27 cellular contexts compared by ENCODE assay signal in genomic region chr11:119026970-119027369, GRCh38. TPM values are rescaled to one million over a fixed set of nuclear protein-coding genes. Genes with fewer than 3 reads are reported as not detected.
DNase-seq lines count a peak whose midpoint lies in the region; ATAC-seq, FAIRE-seq and TF ChIP-seq lines count a peak whose summit lies in the region.
"Had no signal": no experiment of that assay in that cellular context is flagged by ENCODE, and none has a peak within 500 bp of the region (broad histone marks: within the 10 kb centered on the region; RNA-seq: fewer than 3 reads in every experiment).

No MANE protein-coding gene starts in this region.

- H3K36me3 ChIP-seq in bronchial epithelial cell (ENCODE audit: control insufficient read depth, insufficient read depth, low read length) (peaks cover 9% of the 10 kb centered on the region), HepG2 (replicated peaks in 1 of 2; ENCODE audit: control insufficient read depth in 1 of 2, insufficient read depth in 2 of 2, low read length in 2 of 2) (peaks cover 4% of the 10 kb centered on the region in 2 experiments; a peak in 3 of 5 replicates), tibial artery (peaks cover 10 to 59% (median 27%) of the 10 kb centered on the region in 3 donors)

- peak in 1 of 2 experiments; percentile 52; a peak in 2 of 4 replicates for TF ChIP-seq POLR2A in HepG2 (IDR thresholded peaks at IDR 0.05; ENCODE audit: insufficient read depth in 1 of 2, low read depth in 2 of 2, low read length in 2 of 2)

- peak overlapping the region; percentile 53 for H3K27ac Mint-ChIP-seq in activated naive CD4-positive, alpha-beta T cell treated with anti-CD3 and anti-CD28 coated beads, Interleukin-2, amount 50 U/mL, for 24 hours
- H3K27ac Mint-ChIP-seq: activated naive CD4-positive, alpha-beta T cell treated with anti-CD3 and anti-CD28 coated beads, Interleukin-2, amount 50 U/mL, for 72 hours had no signal

- H3K4me3 ChIP-seq in bronchial epithelial cell (ENCODE audit: low read depth, low read length): no peak overlapping the region
- peak overlapping the region; percentile 31 to 82 (median 79); a peak in 5 of 6 replicates for H3K4me3 ChIP-seq in HepG2 (replicated peaks in 1 of 3; ENCODE audit: insufficient read depth in 1 of 3, low read depth in 2 of 3, low read length in 3 of 3)
- H3K4me3 ChIP-seq in tibial artery: no peak overlapping the region
- H3K4me3 ChIP-seq: ascending aorta, GM12878, HAP-1, heart right ventricle, left lung, SK-N-MC, tibial nerve had no signal

- peak overlapping the region; percentile 77 for H3K9ac ChIP-seq in HepG2 (ENCODE audit: insufficient read depth, low read depth, low read length)

- no peaks in the 10 kb centered on the region for H3K9me3 ChIP-seq in HepG2 (ENCODE audit: low read length)
- no peaks in the 10 kb centered on the region for H3K9me3 ChIP-seq in tibial artery
- H3K9me3 ChIP-seq: ascending aorta, HAP-1, heart right ventricle, left lung, tibial nerve had no signal

- H3K4me1 ChIP-seq in HepG2 (ENCODE audit: insufficient read depth, low read length) (peaks cover 82% of the 10 kb centered on the region), tibial artery (peaks cover 0 to 29% (median 12%) of the 10 kb centered on the region in 4 donors)

- in situ Hi-C loops in HepG2 (cut with HindIII; ENCODE audit: extremely low pct_ligation_motif_present, low pct_unique_long_range_greater_than_20kb): no loop called here

- intact Hi-C loops in HepG2 (cut with micrococcal nuclease; ENCODE audit: unreplicated experiment) (no loop called here), tibial artery (cut with DNase I; ENCODE audit: low total_unique reads) (no loop called here)

- H3K9me3 Mint-ChIP-seq in activated naive CD4-positive, alpha-beta T cell treated with anti-CD3 and anti-CD28 coated beads, Interleukin-2, amount 50 U/mL, for 24 hours: no peaks in the 10 kb centered on the region
- H3K9me3 Mint-ChIP-seq: activated naive CD4-positive, alpha-beta T cell treated with anti-CD3 and anti-CD28 coated beads, Interleukin-2, amount 50 U/mL, for 72 hours; activated T-helper 1 cell treated with anti-CD3 and anti-CD28 coated beads, Interleukin-12 subunit alpha, Interleukin-12 subunit beta, Interleukin-2, Interleukin-4 antibody, amounts not matched to agents 30 ng/mL and 10 ng/mL and 1 ng/mL, durations not matched to agents 14 hours and 24 hours and 36 hours; naive thymus-derived CD4-positive, alpha-beta T cell; stimulated activated naive CD8-positive, alpha-beta T cell treated with anti-CD3 and anti-CD28 coated beads, Interleukin-15, amount 100 ng/mL, for 72 hours had no signal

- 8% methylated on average over 2 of the region's 2 CpGs for WGBS in HepG2 (ENCODE audit: low lambda C conversion rate)

- CTCF ChIA-PET in HepG2 (lab: Yijun Ruan, JAX; ENCODE audit: low intra/inter-chr PET ratio, low total read pairs): no interaction called here

- BruUV-seq in HepG2 (replicated peaks; lab: Mats Ljungman, UMichigan): no TSS peak

- peaks cover 53% of the 10 kb centered on the region for H3K4me1 Mint-ChIP-seq in activated naive CD4-positive, alpha-beta T cell treated with anti-CD3 and anti-CD28 coated beads, Interleukin-2, amount 50 U/mL, for 24 hours

- H3K36me3 Mint-ChIP-seq in activated naive CD4-positive, alpha-beta T cell treated with anti-CD3 and anti-CD28 coated beads, Interleukin-2, amount 50 U/mL, for 24 hours: peaks cover 4% of the 10 kb centered on the region

- H3K27me3 Mint-ChIP-seq in activated naive CD4-positive, alpha-beta T cell treated with anti-CD3 and anti-CD28 coated beads, Interleukin-2, amount 50 U/mL, for 24 hours: no peaks in the 10 kb centered on the region
- H3K27me3 Mint-ChIP-seq: naive thymus-derived CD4-positive, alpha-beta T cell; stimulated activated naive CD8-positive, alpha-beta T cell treated with anti-CD3 and anti-CD28 coated beads, Interleukin-15, amount 100 ng/mL, for 72 hours had no signal

- FAIRE-seq in bronchial epithelial cell (lab: Jason Lieb, UNC) (peak; percentile 18), HepG2 (lab: Jason Lieb, UNC) (peak; percentile 95)
- FAIRE-seq: A204.1, GM12878 had no signal

- POLR2A ChIA-PET in HepG2 (lab: Yijun Ruan, JAX): interaction anchor here (1.2 to 4.8 kb wide), 5 partner anchors 8 to 116 kb away, joined by 3 to 45 read pairs (median 8); partner anchors contain the start of genes CENATAC, HMBS, HYOU1 and RPS25

- no peak overlapping the region for H3K4me3 Mint-ChIP-seq in activated naive CD4-positive, alpha-beta T cell treated with anti-CD3 and anti-CD28 coated beads, Interleukin-2, amount 50 U/mL, for 24 hours
- H3K4me3 Mint-ChIP-seq: activated T-helper 1 cell treated with anti-CD3 and anti-CD28 coated beads, Interleukin-12 subunit alpha, Interleukin-12 subunit beta, Interleukin-2, Interleukin-4 antibody, amounts not matched to agents 30 ng/mL and 10 ng/mL and 1 ng/mL, durations not matched to agents 14 hours and 24 hours and 36 hours; stimulated activated naive CD8-positive, alpha-beta T cell treated with anti-CD3 and anti-CD28 coated beads, Interleukin-15, amount 100 ng/mL, for 72 hours had no signal

- peaks cover 53% of the 10 kb centered on the region for H3K79me2 ChIP-seq in HepG2 (ENCODE audit: insufficient read depth, low read length)

- peak overlapping the region; percentile 99 for H3K4me2 ChIP-seq in HepG2 (ENCODE audit: low read depth, low read length)

- peaks cover 5% of the 10 kb centered on the region; the same call in 1 of the 2 replicates for H4K20me1 ChIP-seq in HepG2 (ENCODE audit: insufficient read depth, low read length)

- DNase-seq in activated naive CD4-positive, alpha-beta T cell treated with anti-CD3 and anti-CD28 coated beads, Interleukin-2, amount 50 U/mL, for 16 hours: no peak
- DNase-seq in bronchial epithelial cell (ENCODE audit: low read depth): no peak
- peak; percentile 59 for DNase-seq in HepG2 (ENCODE audit: low spot score)
- no peak for DNase-seq in tibial artery
- no peak for DNase-seq in HCEC 1CT
- DNase-seq: activated CD4-positive, alpha-beta T cell treated with anti-CD3 and anti-CD28 coated beads for 4 hours; cerebellar nuclear complex; erythroblast; heart right ventricle; left lung; naive thymus-derived CD4-positive, alpha-beta T cell; NCI-H1092 treated with DMSO at 0.1 percent for 48 hours; NCI-H187 treated with DMSO at 0.1 percent for 48 hours; stimulated activated CD4-positive, alpha-beta T cell treated with anti-CD3 and anti-CD28 coated beads, Interleukin-4, amount 100 ng/mL, for 4 hours; stimulated activated naive CD8-positive, alpha-beta T cell treated with anti-CD3 and anti-CD28 coated beads, Interleukin-15, amount 100 ng/mL, for 72 hours; T-helper 2 cell had no signal

- TF ChIP-seq CTCF in bronchial epithelial cell (IDR thresholded peaks at IDR 0.05; ENCODE audit: insufficient read depth, low read length, severe bottlenecking): no peak
- TF ChIP-seq CTCF in HepG2 (CRISPR knock-in tag; IDR thresholded peaks at IDR 0.05): no peak
- no peak for TF ChIP-seq CTCF in tibial artery (IDR thresholded peaks at IDR 0.05)

- no peak overlapping the region for H2AFZ ChIP-seq in HepG2 (ENCODE audit: low read length)

- no peak for TF ChIP-seq RAD21 in HepG2 (CRISPR knock-in tag; IDR thresholded peaks at IDR 0.05)

- H3K27ac ChIP-seq in HepG2 (ENCODE audit: extremely low read length, insufficient read depth, low read length): peak overlapping the region; percentile 77
- H3K27ac ChIP-seq in tibial artery: no peak overlapping the region
- H3K27ac ChIP-seq: heart right ventricle, left lung, SK-N-MC had no signal

- peak; percentile 45 for ATAC-seq in HepG2
- ATAC-seq in HG02840 (IDR thresholded peaks at IDR 0.05; ENCODE audit: low FRiP score, unreplicated experiment): no peak
- no peak for ATAC-seq in GM21526 (IDR thresholded peaks at IDR 0.05; ENCODE audit: low FRiP score, unreplicated experiment)
- ATAC-seq: activated naive CD4-positive, alpha-beta T cell treated with anti-CD3 and anti-CD28 coated beads, Interleukin-2, amount 50 U/mL, for 72 hours; GM12878; heart right ventricle; left lung; naive thymus-derived CD4-positive, alpha-beta T cell; stimulated activated naive CD8-positive, alpha-beta T cell treated with anti-CD3 and anti-CD28 coated beads, Interleukin-15, amount 100 ng/mL, for 72 hours had no signal

- H3K27me3 ChIP-seq in bronchial epithelial cell (ENCODE audit: control insufficient read depth, insufficient read depth, low read length) (no peaks in the 10 kb centered on the region), HepG2 (ENCODE audit: control insufficient read depth in 1 of 2, insufficient read depth in 2 of 2, low read length in 2 of 2) (no peaks in the 10 kb centered on the region; a peak in 1 of 5 replicates), tibial artery (no peaks in the 10 kb centered on the region)
- H3K27me3 ChIP-seq: ascending aorta, heart right ventricle, left lung, tibial nerve had no signal

- TF ChIP-seq EP300 in HepG2 (IDR thresholded peaks at IDR 0.05; ENCODE audit: low read depth in 2 of 2, low read length in 2 of 2) (peak in 1 of 2 experiments; percentile 31; a peak in 1 of 4 replicates), HepG2 (CRISPR knock-in tag; IDR thresholded peaks at IDR 0.05; ENCODE audit: borderline replicate concordance) (peak; percentile 19; the same call in 1 of the 2 replicates)

RNA-seq across cellular contexts. Expression of gene SLC37A4, which starts 3.7 kb away (rescaled TPM):
- total RNA-seq in bronchial epithelial cell: 9.9 and 11.6 TPM in 2 replicates
- total RNA-seq in HepG2 (2016; rRNA removed; fragmentation: Illumina TruSeq; extraction: Trizol): 25.6 and 43.0 TPM in 2 replicates
- 12.3 and 13.2 TPM in 2 replicates for total RNA-seq in HepG2 (2016; cell fraction: cytosol; rRNA removed; fragmentation: Illumina TruSeq; extraction: Trizol; ENCODE audit: low read depth)
- 30.8 and 42.1 TPM in 2 replicates for total RNA-seq in HepG2 (2016; cell fraction: insoluble cytoplasmic fraction; rRNA removed; fragmentation: Illumina TruSeq; extraction: Trizol)
- 25.9 and 31.5 TPM in 2 replicates for total RNA-seq in HepG2 (2016; cell fraction: membrane; rRNA removed; fragmentation: Illumina TruSeq; extraction: Trizol)
- 34.0 and 45.3 TPM in 2 replicates for total RNA-seq in HepG2 (2016; cell fraction: nucleus; rRNA removed; fragmentation: Illumina TruSeq; extraction: Trizol)
- 56.1 and 59.7 TPM in 2 replicates for polyA plus RNA-seq in HepG2 (2011; rRNA removed)
- polyA plus RNA-seq in HepG2 (2011; cell fraction: cytosol; rRNA removed): 60.5 and 69.7 TPM in 2 replicates
- 154 and 157 TPM in 2 replicates for polyA plus RNA-seq in HepG2 (2011; cell fraction: nucleus; rRNA removed)
- 34.0 and 42.6 TPM in 2 replicates for polyA plus RNA-seq in HepG2 (2012)
- 13.6 and 16.7 TPM in 2 replicates for polyA plus RNA-seq in HepG2 (2016; cell fraction: cytosol; fragmentation: Illumina TruSeq; extraction: Trizol; ENCODE audit: low read depth)
- 28.9 and 31.0 TPM in 2 replicates for polyA plus RNA-seq in HepG2 (2016; cell fraction: insoluble cytoplasmic fraction; fragmentation: Illumina TruSeq; extraction: Trizol; ENCODE audit: low read depth)
- 25.0 and 29.4 TPM in 2 replicates for polyA plus RNA-seq in HepG2 (2016; cell fraction: membrane; fragmentation: Illumina TruSeq; extraction: Trizol; ENCODE audit: low read depth)
- polyA plus RNA-seq in HepG2 (2016; cell fraction: nucleus; fragmentation: Illumina TruSeq; extraction: Trizol; ENCODE audit: insufficient read depth, low read depth): 73.9 and 77.2 TPM in 2 replicates
- polyA minus RNA-seq in HepG2 (2011; rRNA and poly(A)+ RNA removed; ENCODE audit: low replicate concordance): 44.4 and 130 TPM in 2 replicates
- 25.6 and 27.3 TPM in 2 replicates for polyA minus RNA-seq in HepG2 (2011; cell fraction: cytosol; rRNA and poly(A)+ RNA removed)
- 34.5 and 38.3 TPM in 2 replicates for polyA minus RNA-seq in HepG2 (2011; cell fraction: nucleus; rRNA and poly(A)+ RNA removed)

RNA-seq across cellular contexts. Expression of gene TRAPPC4, which starts 8.4 kb away (rescaled TPM):
- total RNA-seq in bronchial epithelial cell (115 and 123 TPM in 2 replicates), HepG2 (2016; rRNA removed; fragmentation: Illumina TruSeq; extraction: Trizol) (97.4 and 124 TPM in 2 replicates)
- total RNA-seq in HepG2 (2016; cell fraction: cytosol; rRNA removed; fragmentation: Illumina TruSeq; extraction: Trizol; ENCODE audit: low read depth): 27.9 and 36.4 TPM in 2 replicates
- 97.4 and 132 TPM in 2 replicates for total RNA-seq in HepG2 (2016; cell fraction: insoluble cytoplasmic fraction; rRNA removed; fragmentation: Illumina TruSeq; extraction: Trizol)
- total RNA-seq in HepG2 (2016; cell fraction: membrane; rRNA removed; fragmentation: Illumina TruSeq; extraction: Trizol): 40.9 and 41.3 TPM in 2 replicates
- 40.3 and 49.2 TPM in 2 replicates for total RNA-seq in HepG2 (2016; cell fraction: nucleus; rRNA removed; fragmentation: Illumina TruSeq; extraction: Trizol)
- 126 and 140 TPM in 2 replicates for polyA plus RNA-seq in HepG2 (2011; rRNA removed)
- polyA plus RNA-seq in HepG2 (2011; cell fraction: cytosol; rRNA removed): 244 TPM in 2 replicates
- polyA plus RNA-seq in HepG2 (2011; cell fraction: nucleus; rRNA removed): 66.5 and 86.6 TPM in 2 replicates
- polyA plus RNA-seq in HepG2 (2012): 79.9 and 87.7 TPM in 2 replicates
- polyA plus RNA-seq in HepG2 (2016; cell fraction: cytosol; fragmentation: Illumina TruSeq; extraction: Trizol; ENCODE audit: low read depth): 27.4 and 30.8 TPM in 2 replicates
- 119 and 128 TPM in 2 replicates for polyA plus RNA-seq in HepG2 (2016; cell fraction: insoluble cytoplasmic fraction; fragmentation: Illumina TruSeq; extraction: Trizol; ENCODE audit: low read depth)
- 27.5 and 28.4 TPM in 2 replicates for polyA plus RNA-seq in HepG2 (2016; cell fraction: membrane; fragmentation: Illumina TruSeq; extraction: Trizol; ENCODE audit: low read depth)
- 50.7 and 55.6 TPM in 2 replicates for polyA plus RNA-seq in HepG2 (2016; cell fraction: nucleus; fragmentation: Illumina TruSeq; extraction: Trizol; ENCODE audit: insufficient read depth, low read depth)
- 109 and 163 TPM in 2 replicates for polyA minus RNA-seq in HepG2 (2011; rRNA and poly(A)+ RNA removed; ENCODE audit: low replicate concordance)
- 24.4 and 30.3 TPM in 2 replicates for polyA minus RNA-seq in HepG2 (2011; cell fraction: cytosol; rRNA and poly(A)+ RNA removed)
- polyA minus RNA-seq in HepG2 (2011; cell fraction: nucleus; rRNA and poly(A)+ RNA removed): 36.2 and 46.1 TPM in 2 replicates

RNA-seq across cellular contexts. Expression of gene RPS25, which starts 8.8 kb away (rescaled TPM):
- total RNA-seq in bronchial epithelial cell (529 and 1,126 TPM in 2 replicates), HepG2 (2016; rRNA removed; fragmentation: Illumina TruSeq; extraction: Trizol) (1,415 and 1,643 TPM in 2 replicates)
- total RNA-seq in HepG2 (2016; cell fraction: cytosol; rRNA removed; fragmentation: Illumina TruSeq; extraction: Trizol; ENCODE audit: low read depth): 2,275 and 2,513 TPM in 2 replicates
- total RNA-seq in HepG2 (2016; cell fraction: insoluble cytoplasmic fraction; rRNA removed; fragmentation: Illumina TruSeq; extraction: Trizol): 1,435 and 1,680 TPM in 2 replicates
- total RNA-seq in HepG2 (2016; cell fraction: membrane; rRNA removed; fragmentation: Illumina TruSeq; extraction: Trizol): 3,410 and 3,458 TPM in 2 replicates
- total RNA-seq in HepG2 (2016; cell fraction: nucleus; rRNA removed; fragmentation: Illumina TruSeq; extraction: Trizol): 502 and 555 TPM in 2 replicates
- 647 and 839 TPM in 2 replicates for polyA plus RNA-seq in HepG2 (2011; rRNA removed)
- polyA plus RNA-seq in HepG2 (2011; cell fraction: cytosol; rRNA removed): 1,228 and 1,764 TPM in 2 replicates
- 458 and 672 TPM in 2 replicates for polyA plus RNA-seq in HepG2 (2011; cell fraction: nucleus; rRNA removed)
- 1,615 and 1,935 TPM in 2 replicates for polyA plus RNA-seq in HepG2 (2012)
- polyA plus RNA-seq in HepG2 (2016; cell fraction: cytosol; fragmentation: Illumina TruSeq; extraction: Trizol; ENCODE audit: low read depth): 2,641 and 2,732 TPM in 2 replicates
- 1,500 and 1,585 TPM in 2 replicates for polyA plus RNA-seq in HepG2 (2016; cell fraction: insoluble cytoplasmic fraction; fragmentation: Illumina TruSeq; extraction: Trizol; ENCODE audit: low read depth)
- polyA plus RNA-seq in HepG2 (2016; cell fraction: membrane; fragmentation: Illumina TruSeq; extraction: Trizol; ENCODE audit: low read depth): 3,047 and 3,101 TPM in 2 replicates
- 848 and 904 TPM in 2 replicates for polyA plus RNA-seq in HepG2 (2016; cell fraction: nucleus; fragmentation: Illumina TruSeq; extraction: Trizol; ENCODE audit: insufficient read depth, low read depth)
- polyA minus RNA-seq in HepG2 (2011; rRNA and poly(A)+ RNA removed; ENCODE audit: low replicate concordance): 34.5 and 58.3 TPM in 2 replicates
- 501 and 613 TPM in 2 replicates for polyA minus RNA-seq in HepG2 (2011; cell fraction: cytosol; rRNA and poly(A)+ RNA removed)
- 93.2 and 132 TPM in 2 replicates for polyA minus RNA-seq in HepG2 (2011; cell fraction: nucleus; rRNA and poly(A)+ RNA removed)

RNA-seq across cellular contexts. Expression of gene CENATAC, which starts 29.0 kb away (rescaled TPM):
- 21.3 and 22.5 TPM in 2 replicates for total RNA-seq in bronchial epithelial cell
- 9.2 and 25.0 TPM in 2 replicates for total RNA-seq in HepG2 (2016; rRNA removed; fragmentation: Illumina TruSeq; extraction: Trizol)
- total RNA-seq in HepG2 (2016; cell fraction: cytosol; rRNA removed; fragmentation: Illumina TruSeq; extraction: Trizol; ENCODE audit: low read depth): 2.9 and 5.0 TPM in 2 replicates
- 10.8 and 23.9 TPM in 2 replicates for total RNA-seq in HepG2 (2016; cell fraction: insoluble cytoplasmic fraction; rRNA removed; fragmentation: Illumina TruSeq; extraction: Trizol)
- 5.4 and 7.4 TPM in 2 replicates for total RNA-seq in HepG2 (2016; cell fraction: membrane; rRNA removed; fragmentation: Illumina TruSeq; extraction: Trizol)
- total RNA-seq in HepG2 (2016; cell fraction: nucleus; rRNA removed; fragmentation: Illumina TruSeq; extraction: Trizol): 39.0 and 46.3 TPM in 2 replicates
- polyA plus RNA-seq in HepG2 (2011; rRNA removed): 19.8 and 21.7 TPM in 2 replicates
- polyA plus RNA-seq in HepG2 (2011; cell fraction: cytosol; rRNA removed): 3.7 and 4.9 TPM in 2 replicates
- polyA plus RNA-seq in HepG2 (2011; cell fraction: nucleus; rRNA removed): 56.4 and 56.7 TPM in 2 replicates
- 9.2 and 11.5 TPM in 2 replicates for polyA plus RNA-seq in HepG2 (2012)
- 3.9 and 4.7 TPM in 2 replicates for polyA plus RNA-seq in HepG2 (2016; cell fraction: cytosol; fragmentation: Illumina TruSeq; extraction: Trizol; ENCODE audit: low read depth)
- 10.1 and 11.5 TPM in 2 replicates for polyA plus RNA-seq in HepG2 (2016; cell fraction: insoluble cytoplasmic fraction; fragmentation: Illumina TruSeq; extraction: Trizol; ENCODE audit: low read depth)
- 4.1 and 4.4 TPM in 2 replicates for polyA plus RNA-seq in HepG2 (2016; cell fraction: membrane; fragmentation: Illumina TruSeq; extraction: Trizol; ENCODE audit: low read depth)
- polyA plus RNA-seq in HepG2 (2016; cell fraction: nucleus; fragmentation: Illumina TruSeq; extraction: Trizol; ENCODE audit: insufficient read depth, low read depth): 100 and 110 TPM in 2 replicates
- 11.3 and 25.0 TPM in 2 replicates for polyA minus RNA-seq in HepG2 (2011; rRNA and poly(A)+ RNA removed; ENCODE audit: low replicate concordance)
- polyA minus RNA-seq in HepG2 (2011; cell fraction: cytosol; rRNA and poly(A)+ RNA removed): 4.2 and 4.6 TPM in 2 replicates
- polyA minus RNA-seq in HepG2 (2011; cell fraction: nucleus; rRNA and poly(A)+ RNA removed): 45.4 and 51.7 TPM in 2 replicates

RNA-seq across cellular contexts. Expression of gene HYOU1, which starts 30.0 kb away (rescaled TPM):
- 292 and 301 TPM in 2 replicates for total RNA-seq in bronchial epithelial cell
- 50.0 and 127 TPM in 2 replicates for total RNA-seq in HepG2 (2016; rRNA removed; fragmentation: Illumina TruSeq; extraction: Trizol)
- total RNA-seq in HepG2 (2016; cell fraction: cytosol; rRNA removed; fragmentation: Illumina TruSeq; extraction: Trizol; ENCODE audit: low read depth): 14.4 and 15.9 TPM in 2 replicates
- total RNA-seq in HepG2 (2016; cell fraction: insoluble cytoplasmic fraction; rRNA removed; fragmentation: Illumina TruSeq; extraction: Trizol): 41.9 and 128 TPM in 2 replicates
- 27.3 and 28.2 TPM in 2 replicates for total RNA-seq in HepG2 (2016; cell fraction: membrane; rRNA removed; fragmentation: Illumina TruSeq; extraction: Trizol)
- 108 and 127 TPM in 2 replicates for total RNA-seq in HepG2 (2016; cell fraction: nucleus; rRNA removed; fragmentation: Illumina TruSeq; extraction: Trizol)
- polyA plus RNA-seq in HepG2 (2011; rRNA removed): 155 and 164 TPM in 2 replicates
- 125 and 144 TPM in 2 replicates for polyA plus RNA-seq in HepG2 (2011; cell fraction: cytosol; rRNA removed)
- polyA plus RNA-seq in HepG2 (2011; cell fraction: nucleus; rRNA removed): 120 and 130 TPM in 2 replicates
- polyA plus RNA-seq in HepG2 (2012): 61.3 and 94.5 TPM in 2 replicates
- 7.6 and 8.4 TPM in 2 replicates for polyA plus RNA-seq in HepG2 (2016; cell fraction: cytosol; fragmentation: Illumina TruSeq; extraction: Trizol; ENCODE audit: low read depth)
- polyA plus RNA-seq in HepG2 (2016; cell fraction: insoluble cytoplasmic fraction; fragmentation: Illumina TruSeq; extraction: Trizol; ENCODE audit: low read depth): 41.0 and 55.4 TPM in 2 replicates
- polyA plus RNA-seq in HepG2 (2016; cell fraction: membrane; fragmentation: Illumina TruSeq; extraction: Trizol; ENCODE audit: low read depth): 18.1 and 24.3 TPM in 2 replicates
- polyA plus RNA-seq in HepG2 (2016; cell fraction: nucleus; fragmentation: Illumina TruSeq; extraction: Trizol; ENCODE audit: insufficient read depth, low read depth): 184 and 191 TPM in 2 replicates
- 197 and 370 TPM in 2 replicates for polyA minus RNA-seq in HepG2 (2011; rRNA and poly(A)+ RNA removed; ENCODE audit: low replicate concordance)
- polyA minus RNA-seq in HepG2 (2011; cell fraction: cytosol; rRNA and poly(A)+ RNA removed): 76.5 and 103 TPM in 2 replicates
- polyA minus RNA-seq in HepG2 (2011; cell fraction: nucleus; rRNA and poly(A)+ RNA removed): 81.2 and 89.5 TPM in 2 replicates

Comparison
In these comparisons a context has a peak if more than half of its experiments do, and no peak if none do; other contexts are left out.
1. H3K4me3 ChIP-seq: peak in HepG2 (3 of 3); none in bronchial epithelial cell (single experiment) and tibial artery (0 of 2).